9 cellular contexts compared by ENCODE assay signal in the genomic region with DNA sequence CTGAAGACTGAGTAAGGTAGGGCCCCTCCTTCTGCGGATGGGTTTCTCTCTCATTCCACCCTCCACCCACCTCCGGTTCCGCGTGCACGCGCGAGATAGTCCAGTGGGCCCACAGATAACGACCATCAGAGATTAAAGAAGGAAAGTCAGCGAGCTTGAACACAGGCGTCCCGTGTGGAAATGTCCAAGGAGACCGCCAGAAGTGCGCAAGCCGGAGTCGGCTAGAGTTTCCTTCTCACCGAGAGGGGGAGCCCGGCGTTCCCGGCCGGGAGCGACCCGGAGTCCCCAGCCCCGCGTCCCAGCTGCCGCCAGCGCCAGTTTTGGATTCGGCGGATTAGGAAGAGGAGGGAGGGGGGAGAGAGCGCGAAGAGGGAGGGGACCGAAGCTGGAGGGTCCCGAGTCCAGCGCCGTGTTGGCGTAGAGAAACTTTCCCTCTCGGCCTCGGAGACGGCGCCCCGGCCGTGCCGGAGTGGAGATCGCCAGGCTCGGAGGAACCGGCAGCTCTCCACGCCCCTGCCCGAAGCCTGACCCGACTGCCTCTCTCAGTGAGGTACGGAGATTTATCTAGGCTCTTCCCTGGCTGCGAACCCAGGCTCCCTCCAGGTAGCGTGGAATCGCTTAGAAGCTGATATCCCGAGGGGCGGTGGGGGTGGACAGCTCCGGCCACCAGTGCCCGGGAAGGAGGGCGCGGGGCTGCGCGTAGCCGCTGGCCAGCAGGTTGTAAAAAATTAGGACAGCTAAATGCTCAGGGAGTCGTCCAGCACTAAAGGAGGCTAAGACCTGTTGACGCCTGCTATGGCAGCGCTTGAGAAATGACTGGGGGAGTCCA. TPM values are rescaled to one million over a fixed set of nuclear protein-coding genes. Genes with fewer than 3 reads are reported as not detected.
DNase-seq lines count a peak whose midpoint lies in the region; ATAC-seq and TF ChIP-seq lines count a peak whose summit lies in the region.
"Had no signal": no experiment of that assay in that cellular context is flagged by ENCODE, and none has a peak within 500 bp of the region (broad histone marks: within the 10 kb centered on the region; RNA-seq: fewer than 3 reads in every experiment).

TSS of gene GULP1 (plus strand) at position 258 of the 829 bp plus-strand sequence. CDS start 185,829 bp downstream, outside the sequence.

- peaks cover 0 to 24% (median 4%) of the 10 kb centered on the region in 12 donors for H3K4me1 ChIP-seq in heart left ventricle
- H3K4me1 ChIP-seq in parathyroid adenoma = no peaks in the 10 kb centered on the region

- H3K9me3 ChIP-seq in heart left ventricle (no peaks in the 10 kb centered on the region), parathyroid adenoma (ENCODE audit: control insufficient read depth, low read length) (no peaks in the 10 kb centered on the region)
- H3K9me3 ChIP-seq: neutrophil had no signal

- intact Hi-C loops in heart left ventricle (cut with DNase I) = loop anchor here in 6 of 10 donors (2.0 to 10.0 kb wide), 7 partner anchors 41 to 223 kb away; no protein-coding TSS in a partner anchor

- H3K27ac ChIP-seq in heart left ventricle (peak within 1 kb of the TSS; percentile 53 to 92 (median 83)), parathyroid adenoma (peak within 1 kb of the TSS; percentile 13)
- H3K27ac ChIP-seq: neutrophil had no signal

- H3K27me3 ChIP-seq in heart left ventricle = peaks cover 0 to 15% (median 0%) of the 10 kb centered on the region in 9 donors
- no peaks in the 10 kb centered on the region for H3K27me3 ChIP-seq in parathyroid adenoma (ENCODE audit: control insufficient read depth, insufficient read depth, low read length)

- H2AFZ ChIP-seq in parathyroid adenoma = peak within 1 kb of the TSS; percentile 63

- no peak for TF ChIP-seq POLR2A in heart left ventricle (IDR thresholded peaks at IDR 0.05)

- no peak within 1 kb of the TSS for H3K9ac ChIP-seq in parathyroid adenoma

- H3K36me3 ChIP-seq in heart left ventricle (no peaks in the 10 kb centered on the region), parathyroid adenoma (ENCODE audit: control insufficient read depth, insufficient read depth, low read length) (no peaks in the 10 kb centered on the region)
- H3K36me3 ChIP-seq: neutrophil had no signal

- H3K4me2 ChIP-seq in parathyroid adenoma (ENCODE audit: low read length) = peak within 1 kb of the TSS; percentile 92

- 0 to 1% (median 0%) methylated on average over 44 to 64 of the region's 64 CpGs for WGBS in heart left ventricle, 4 donors

- peak; percentile 34 for DNase-seq in stimulated activated CD4-positive, alpha-beta T cell treated with anti-CD3 and anti-CD28 coated beads, Interleukin-15, amount 100 ng/mL, for 24 hours
- no peak for DNase-seq in stimulated activated CD4-positive, alpha-beta T cell treated with anti-CD3 and anti-CD28 coated beads, Interleukin-1b, Interleukin-23, amount 100 ng/mL, for 48 hours
- DNase-seq in NCI-H460 (ENCODE audit: extremely low read depth, low read depth) = peak; percentile 74
- peak; percentile 62 for DNase-seq in amniotic stem cell (lab: John Stamatoyannopoulos, UW)
- DNase-seq in heart left ventricle = peak; percentile 68 to 85 (median 80)

- H3K79me2 ChIP-seq in parathyroid adenoma = no peaks in the 10 kb centered on the region

- TF ChIP-seq CTCF in heart left ventricle (IDR thresholded peaks at IDR 0.05) (peak; percentile 34 to 77 (median 59)), parathyroid adenoma (IDR thresholded peaks at IDR 0.05) (peak; percentile 32)

- H3K4me3 ChIP-seq in heart left ventricle = peak within 1 kb of the TSS; percentile 45 to 83 (median 74)
- H3K4me3 ChIP-seq in parathyroid adenoma (ENCODE audit: low read depth, low read length) = peak within 1 kb of the TSS; percentile 60

- ATAC-seq in heart left ventricle = peak; percentile 75 to 90 (median 88)
- no peak for ATAC-seq in GM19351 (IDR thresholded peaks at IDR 0.05; ENCODE audit: unreplicated experiment)
- ATAC-seq in GM19467 (IDR thresholded peaks at IDR 0.05; ENCODE audit: unreplicated experiment) = no peak

RNA-seq across cellular contexts. Expression of gene GULP1, which starts in this region (rescaled TPM):
- total RNA-seq in NCI-H460 (2014; rRNA removed; shearing (Covaris generic)) = 73.7 and 77.5 TPM in 2 replicates
- 34.7 and 56.6 TPM in 2 replicates for polyA plus RNA-seq in NCI-H460 (2014; cell fraction: nucleus; rRNA removed)
- total RNA-seq in heart left ventricle = 1 to 10 TPM; 2.7 to 8.3 (median 5.1) TPM
- polyA plus RNA-seq in heart left ventricle = 1 to 10 TPM; 1.1 to 2.9 TPM

Comparison
In these comparisons a context has a peak if more than half of its experiments do, and no peak if none do; other contexts are left out.
1. ATAC-seq: peak in heart left ventricle (4 of 4); none in GM19351 (single experiment) and GM19467 (single experiment).